11 cellular contexts compared by ENCODE assay signal in the genomic region with DNA sequence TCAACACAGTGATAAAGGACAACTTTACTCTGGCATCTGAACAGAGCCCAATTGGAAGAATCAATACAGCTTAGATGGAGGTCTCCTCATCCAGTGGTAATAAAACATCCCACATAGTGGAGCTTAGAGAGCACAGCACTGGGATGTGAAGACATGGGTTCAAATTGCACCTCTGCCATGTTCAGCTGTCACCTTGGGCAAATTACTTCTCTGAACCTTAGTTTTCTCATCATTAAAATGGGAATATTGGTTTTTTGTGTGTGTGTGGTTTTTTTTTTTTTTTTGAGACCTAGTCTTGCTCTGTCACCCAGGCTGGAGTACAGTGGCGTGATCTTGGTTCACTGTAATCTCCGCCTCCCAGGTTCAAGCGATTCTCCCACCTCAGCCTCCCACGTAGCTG. TPM values are rescaled to one million over a fixed set of nuclear protein-coding genes. Genes with fewer than 3 reads are reported as not detected.
"Had no signal": no experiment of that assay in that cellular context is flagged by ENCODE, and none has a peak within 500 bp of the region (broad histone marks: within the 10 kb centered on the region; RNA-seq: fewer than 3 reads in every experiment).

No MANE protein-coding gene starts in this region.

- DNase-seq: GM23248, GOT3, H7, Kasumi-1, KG1 had no signal

- H2AFZ ChIP-seq: GM23248 had no signal

- H3K9me3 ChIP-seq: HAP-1 had no signal

- ATAC-seq: HCT116 had no signal

- H3K4me3 ChIP-seq: GM23248, HAP-1 had no signal

- H3K9ac ChIP-seq: GM23248 had no signal

- H3K27ac ChIP-seq: GM23248, HL-60 had no signal

- H3K36me3 ChIP-seq: HAP-1 had no signal

RNA-seq across cellular contexts. Expression of a gene that starts 31.0 kb away (rescaled TPM):
- total RNA-seq: GM23248, H4, H7, HT1080 had no signal
- polyA plus RNA-seq: GM23248, IgD-negative memory B cell had no signal

RNA-seq across cellular contexts. Expression of a gene that starts 36.3 kb away (rescaled TPM):
- total RNA-seq: GM23248, H4, H7, HT1080 had no signal
- polyA plus RNA-seq: GM23248, IgD-negative memory B cell had no signal

RNA-seq across cellular contexts. Expression of a gene that starts 49.0 kb away (rescaled TPM):
- total RNA-seq: GM23248, H4, H7, HT1080 had no signal
- polyA plus RNA-seq: GM23248, IgD-negative memory B cell had no signal

RNA-seq across cellular contexts. Expression of a gene that starts 53.7 kb away (rescaled TPM):
- total RNA-seq: GM23248, H4, H7, HT1080 had no signal
- polyA plus RNA-seq: GM23248, IgD-negative memory B cell had no signal
